Comparison of ENCODE assay signal across 8 cellular contexts in genomic region chr10:97736403-97736901, GRCh38. TPM values are rescaled to one million over a fixed set of nuclear protein-coding genes. Genes with fewer than 3 reads are reported as not detected.
DNase-seq lines count a peak whose midpoint lies in the region; ATAC-seq and TF ChIP-seq lines count a peak whose summit lies in the region.

No MANE protein-coding gene starts in this region.

- no peaks in the 10 kb centered on the region for H3K27me3 Mint-ChIP-seq in MCF 10A (ENCODE audit: insufficient read depth, unreplicated experiment)
- no peaks in the 10 kb centered on the region for H3K27me3 Mint-ChIP-seq in naive thymus-derived CD8-positive, alpha-beta T cell

- CTCF ChIA-PET in MCF 10A (lab: Yijun Ruan, JAX), result interaction anchor here (0.6 to 15.8 kb wide), 9 partner anchors 10 to 684 kb away, joined by 3 to 847 read pairs (median 5); partner anchors contain the start of genes AVPI1 and MARVELD1

- peaks cover 24% of the 10 kb centered on the region for H3K4me1 Mint-ChIP-seq in MCF 10A (ENCODE audit: insufficient read depth, unreplicated experiment)
- H3K4me1 Mint-ChIP-seq in naive thymus-derived CD8-positive, alpha-beta T cell, result peaks cover 30 to 50% (median 47%) of the 10 kb centered on the region in 4 donors

- no peaks in the 10 kb centered on the region for H3K9me3 Mint-ChIP-seq in MCF 10A (ENCODE audit: unreplicated experiment)
- H3K9me3 Mint-ChIP-seq in naive thymus-derived CD8-positive, alpha-beta T cell, result no peaks in the 10 kb centered on the region

- H3K36me3 Mint-ChIP-seq in MCF 10A (ENCODE audit: insufficient read depth, unreplicated experiment), result peaks cover 38% of the 10 kb centered on the region
- peaks cover 0 to 27% (median 6%) of the 10 kb centered on the region in 3 donors for H3K36me3 Mint-ChIP-seq in naive thymus-derived CD8-positive, alpha-beta T cell

- no peak for DNase-seq in Right ventricle myocardium inferior (ENCODE audit: missing footprints)
- DNase-seq in cardiac septum (ENCODE audit: low spot score), result no peak
- DNase-seq in MCF 10A (ENCODE audit: unreplicated experiment), result no peak
- DNase-seq in naive thymus-derived CD8-positive, alpha-beta T cell, result no peak
- DNase-seq in NCI-H2029 treated with DMSO at 0.1 percent for 48 hours (lab: John Stamatoyannopoulos, UW), result no peak
- DNase-seq in MV-4-11 (lab: John Stamatoyannopoulos, UW), result no peak
- DNase-seq in NCI-H526 treated with DMSO at 0.1 percent for 48 hours (lab: John Stamatoyannopoulos, UW), result no peak

- intact Hi-C loops in Right ventricle myocardium inferior (cut with DNase I), result no loop called here
- intact Hi-C loops in cardiac septum (cut with DNase I), result loop anchor here (2.0 kb wide), 1 partner anchor 50 kb away; the partner anchor contains the start of gene AVPI1
- intact Hi-C loops in MCF 10A (cut with micrococcal nuclease), result no loop called here

- POLR2A ChIA-PET in MCF 10A (lab: Yijun Ruan, JAX), result interaction anchor here (0.5 to 15.6 kb wide), 34 partner anchors 9 to 1884 kb away, joined by 3 to 539 read pairs (median 3); partner anchors contain the start of genes ANKRD2, AVPI1, GOT1 and MARVELD1
- POLR2A ChIA-PET in naive thymus-derived CD8-positive, alpha-beta T cell (lab: Charles Lee), result interaction anchor here (0.6 to 2.8 kb wide), 26 partner anchors 9 to 402 kb away, joined by 3 to 31 read pairs (median 4); partner anchors contain the start of genes AVPI1, GOLGA7B, MARVELD1 and R3HCC1L

- peak overlapping the region; percentile 82 for H3K4me3 Mint-ChIP-seq in MCF 10A (ENCODE audit: unreplicated experiment)
- H3K4me3 Mint-ChIP-seq in naive thymus-derived CD8-positive, alpha-beta T cell, result peak overlapping the region; percentile 93 to 99 (median 96)

- TF ChIP-seq CTCF in MCF 10A (IDR thresholded peaks at IDR 0.05; ENCODE audit: unreplicated experiment), result no peak

- ATAC-seq in Right ventricle myocardium inferior, result peak; percentile 26
- ATAC-seq in HG03575 (IDR thresholded peaks at IDR 0.05; ENCODE audit: extremely low read depth, insufficient number of reproducible peaks, low FRiP score, unreplicated experiment), result peak; percentile 15
- peak; percentile 18 to 36 for ATAC-seq in naive thymus-derived CD8-positive, alpha-beta T cell

- peak overlapping the region; percentile 89 for H3K27ac Mint-ChIP-seq in MCF 10A (ENCODE audit: low read depth, unreplicated experiment)
- peak overlapping the region; percentile 92 to 99 (median 98) for H3K27ac Mint-ChIP-seq in naive thymus-derived CD8-positive, alpha-beta T cell

- BruUV-seq in MCF 10A (replicated peaks; lab: Mats Ljungman, UMichigan), result TSS peak; percentile 72

RNA-seq across cellular contexts. Expression of gene ZFYVE27, which starts 0.5 kb away (rescaled TPM):
- 11.7 TPM for total RNA-seq in Right ventricle myocardium inferior
- total RNA-seq in cardiac septum, result 19.8 TPM
- 25.7 and 28.7 TPM in 2 replicates for total RNA-seq in MCF 10A (2022)
- 10 to 100 TPM; 60.7 to 64.4 TPM for total RNA-seq in naive thymus-derived CD8-positive, alpha-beta T cell
- polyA plus RNA-seq in naive thymus-derived CD8-positive, alpha-beta T cell, result 10 to 100 TPM; 29.1 to 37.9 (median 34.1) TPM

RNA-seq across cellular contexts. Expression of gene MARVELD1, which starts 22.9 kb away (rescaled TPM):
- 8.9 TPM for total RNA-seq in Right ventricle myocardium inferior
- total RNA-seq in cardiac septum, result 8.6 TPM
- 51.0 and 54.9 TPM in 2 replicates for total RNA-seq in MCF 10A (2022)
- total RNA-seq in naive thymus-derived CD8-positive, alpha-beta T cell, result 1 to 10 TPM; 1.1 to 2.0 TPM
- polyA plus RNA-seq in naive thymus-derived CD8-positive, alpha-beta T cell, result under 1 TPM; 0.06 to 0.30 (median 0.27) TPM

RNA-seq across cellular contexts. Expression of gene SFRP5, which starts 35.3 kb away (rescaled TPM):
- total RNA-seq in Right ventricle myocardium inferior (2.5 TPM), cardiac septum (3.2 TPM), MCF 10A (2022) (not detected in 2 replicates)
- total RNA-seq in naive thymus-derived CD8-positive, alpha-beta T cell, result 10 to 100 TPM; 13.6 to 14.4 TPM
- polyA plus RNA-seq in naive thymus-derived CD8-positive, alpha-beta T cell, result 10 to 100 TPM; 12.3 to 39.5 (median 20.1) TPM

RNA-seq across cellular contexts. Expression of gene AVPI1, which starts 49.4 kb away (rescaled TPM):
- total RNA-seq in Right ventricle myocardium inferior (8.7 TPM), cardiac septum (6.3 TPM), MCF 10A (2022) (276 and 305 TPM in 2 replicates)
- total RNA-seq in naive thymus-derived CD8-positive, alpha-beta T cell, result 1 to 10 TPM; 2.9 to 3.1 TPM
- 1 to 10 TPM; 2.2 to 3.8 (median 3.2) TPM for polyA plus RNA-seq in naive thymus-derived CD8-positive, alpha-beta T cell
